14 cellular contexts compared by ENCODE assay signal in the genomic region with DNA sequence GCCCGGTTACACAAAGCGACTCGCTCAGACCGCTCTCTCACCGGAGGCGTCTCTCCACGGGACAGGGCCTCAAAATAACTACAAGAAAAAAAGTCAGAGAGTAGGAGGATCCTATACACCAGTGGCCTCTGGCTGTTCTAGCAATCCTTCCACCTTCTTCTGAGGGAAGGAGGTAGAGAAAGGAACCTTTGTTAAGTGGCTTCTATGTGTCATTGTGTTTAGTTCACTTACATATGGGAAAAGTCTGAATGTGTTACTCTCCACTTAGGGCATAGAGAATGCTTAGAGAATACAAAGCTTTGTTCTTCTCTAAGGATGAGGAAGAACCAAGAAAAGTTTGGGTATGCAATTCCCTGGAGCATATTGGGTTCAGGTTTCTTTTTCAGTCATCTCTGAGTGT. TPM values are rescaled to one million over a fixed set of nuclear protein-coding genes. Genes with fewer than 3 reads are reported as not detected.
"Had no signal": no experiment of that assay in that cellular context is flagged by ENCODE, and none has a peak within 500 bp of the region (broad histone marks: within the 10 kb centered on the region; RNA-seq: fewer than 3 reads in every experiment).

No MANE protein-coding gene starts in this region.

RNA-seq across cellular contexts. Expression of gene ROPN1, which starts 15.0 kb away (rescaled TPM):
- total RNA-seq: activated CD4-positive, alpha-beta memory T cell treated with anti-CD3 and anti-CD28 coated beads, Interleukin-2, amount 10 ng/mL, durations not matched to agents 7 days and 5 days; activated CD4-positive, alpha-beta T cell treated with anti-CD3 and anti-CD28 coated beads, Interleukin-2, amount 10 ng/mL, durations not matched to agents 7 days and 5 days; activated naive CD4-positive, alpha-beta T cell treated with anti-CD3 and anti-CD28 coated beads, Interleukin-2, amount 50 U/mL, for 72 hours; activated naive CD8-positive, alpha-beta T cell treated with anti-CD3 and anti-CD28 coated beads, Interleukin-2, amount 10 ng/mL, durations not matched to agents 7 days and 5 days; activated T-cell treated with anti-CD3 and anti-CD28 coated beads, Interleukin-2, amount 50 U/mL, for 72 hours; ascending aorta; chondrocyte; dermis blood vessel endothelial cell; esophagus muscularis mucosa; foreskin keratinocyte; glomerular endothelial cell; T-cell; T-helper 2 cell treated with Interferon-gamma antibody and Interleukin-4, amounts not matched to agents 100 ng/mL and 5 ng/mL, for 36 hours; WTC11 had no signal
- polyA plus RNA-seq: foreskin keratinocyte had no signal
